ENCODE assay signal across 15 cellular contexts in genomic region chr13:80361298-80361697, GRCh38. TPM values are rescaled to one million over a fixed set of nuclear protein-coding genes. Genes with fewer than 3 reads are reported as not detected.
"Had no signal": no experiment of that assay in that cellular context is flagged by ENCODE, and none has a peak within 500 bp of the region (broad histone marks: within the 10 kb centered on the region; RNA-seq: fewer than 3 reads in every experiment).

No MANE protein-coding gene starts in this region.

- H3K27ac ChIP-seq: testis had no signal

- H3K36me3 ChIP-seq: adrenal gland had no signal

- H3K4me3 ChIP-seq: adrenal gland, testis had no signal

- H3K9me3 ChIP-seq: adrenal gland, testis had no signal

- H3K9me3 Mint-ChIP-seq: activated B cell treated with CpG ODN at 0.5 μM for 24 hours; activated CD4-positive, alpha-beta T cell treated with anti-CD3 and anti-CD28 coated beads, Interleukin-2, amount 10 ng/mL, durations not matched to agents 7 days and 5 days; activated T-helper 17 cell treated with anti-CD3 and anti-CD28 coated beads, Interleukin-2, amount 50 U/mL, for 72 hours; effector memory CD8-positive, alpha-beta T cell; natural killer cell treated with Interleukin-12 subunit alpha and Interleukin-12 subunit beta and Interleukin-15 and Interleukin-18, amount 100 ng/mL, for 72 hours; stimulated activated naive CD8-positive, alpha-beta T cell treated with anti-CD3 and anti-CD28 coated beads, Interleukin-15, amount 100 ng/mL, for 72 hours; T-helper 1 cell treated with Interleukin-12 subunit alpha and Interleukin-12 subunit beta and Interleukin-4 antibody, amounts not matched to agents 30 μg/mL and 1 μg/mL, for 36 hours had no signal

- H3K27me3 Mint-ChIP-seq: activated B cell treated with CpG ODN at 0.5 μM for 24 hours; activated CD4-positive, alpha-beta T cell treated with anti-CD3 and anti-CD28 coated beads, Interleukin-2, amount 10 ng/mL, durations not matched to agents 7 days and 5 days; effector memory CD8-positive, alpha-beta T cell; natural killer cell treated with Interleukin-12 subunit alpha and Interleukin-12 subunit beta and Interleukin-15 and Interleukin-18, amount 100 ng/mL, for 72 hours; stimulated activated naive CD8-positive, alpha-beta T cell treated with anti-CD3 and anti-CD28 coated beads, Interleukin-15, amount 100 ng/mL, for 72 hours had no signal

- H3K4me1 Mint-ChIP-seq: activated CD4-positive, alpha-beta T cell treated with anti-CD3 and anti-CD28 coated beads, Interleukin-2, amount 10 ng/mL, durations not matched to agents 7 days and 5 days; activated T-helper 17 cell treated with anti-CD3 and anti-CD28 coated beads, Interleukin-2, amount 50 U/mL, for 72 hours; stimulated activated naive CD8-positive, alpha-beta T cell treated with anti-CD3 and anti-CD28 coated beads, Interleukin-15, amount 100 ng/mL, for 72 hours had no signal

- H3K27me3 ChIP-seq: adrenal gland, testis had no signal

- H3K27ac Mint-ChIP-seq: activated B cell treated with CpG ODN at 0.5 μM for 24 hours; activated CD4-positive, alpha-beta T cell treated with anti-CD3 and anti-CD28 coated beads, Interleukin-2, amount 10 ng/mL, durations not matched to agents 7 days and 5 days; activated T-helper 17 cell treated with anti-CD3 and anti-CD28 coated beads, Interleukin-2, amount 50 U/mL, for 72 hours; dendritic cell treated with granulocyte-macrophage colony-stimulating factor and Interleukin-4, amounts not matched to agents 40 ng/mL and 50 ng/mL, for 4 days; effector memory CD8-positive, alpha-beta T cell; natural killer cell treated with Interleukin-12 subunit alpha and Interleukin-12 subunit beta and Interleukin-15 and Interleukin-18, amount 100 ng/mL, for 72 hours; stimulated activated naive CD8-positive, alpha-beta T cell treated with anti-CD3 and anti-CD28 coated beads, Interleukin-15, amount 100 ng/mL, for 72 hours; T-helper 1 cell treated with Interleukin-12 subunit alpha and Interleukin-12 subunit beta and Interleukin-4 antibody, amounts not matched to agents 30 μg/mL and 1 μg/mL, for 36 hours had no signal

- DNase-seq: activated B cell treated with CpG ODN at 0.5 μM for 24 hours; activated CD4-positive, alpha-beta T cell treated with anti-CD3 and anti-CD28 coated beads, Interleukin-2, amount 10 ng/mL, durations not matched to agents 7 days and 5 days; activated CD8-positive, alpha-beta memory T cell treated with anti-CD3 and anti-CD28 coated beads for 24 hours; activated naive CD4-positive, alpha-beta T cell treated with anti-CD3 and anti-CD28 coated beads, Interleukin-2, amount 50 U/mL, for 16 hours; adrenal gland; effector memory CD8-positive, alpha-beta T cell; left cardiac atrium; stimulated activated CD4-positive, alpha-beta T cell treated with anti-CD3 and anti-CD28 coated beads, Interleukin-15, amount 100 ng/mL, for 24 hours; stimulated activated CD4-positive, alpha-beta T cell treated with anti-CD3 and anti-CD28 coated beads, Interleukin-4, amount 100 ng/mL, for 4 hours; stimulated activated naive CD8-positive, alpha-beta T cell treated with anti-CD3 and anti-CD28 coated beads, Interleukin-15, amount 100 ng/mL, for 72 hours; testis had no signal

- H3K4me1 ChIP-seq: testis had no signal

- ATAC-seq: activated T-helper 17 cell treated with anti-CD3 and anti-CD28 coated beads, Interleukin-2, amount 50 U/mL, for 72 hours had no signal

- H3K36me3 Mint-ChIP-seq: natural killer cell treated with Interleukin-12 subunit alpha and Interleukin-12 subunit beta and Interleukin-15 and Interleukin-18, amount 100 ng/mL, for 72 hours had no signal

- H3K4me3 Mint-ChIP-seq: activated B cell treated with CpG ODN at 0.5 μM for 24 hours; activated CD4-positive, alpha-beta T cell treated with anti-CD3 and anti-CD28 coated beads, Interleukin-2, amount 10 ng/mL, durations not matched to agents 7 days and 5 days; activated T-helper 17 cell treated with anti-CD3 and anti-CD28 coated beads, Interleukin-2, amount 50 U/mL, for 72 hours; dendritic cell treated with granulocyte-macrophage colony-stimulating factor and Interleukin-4, amounts not matched to agents 40 ng/mL and 50 ng/mL, for 4 days; effector memory CD8-positive, alpha-beta T cell; natural killer cell treated with Interleukin-12 subunit alpha and Interleukin-12 subunit beta and Interleukin-15 and Interleukin-18, amount 100 ng/mL, for 72 hours; stimulated activated naive CD8-positive, alpha-beta T cell treated with anti-CD3 and anti-CD28 coated beads, Interleukin-15, amount 100 ng/mL, for 72 hours; T-helper 1 cell treated with Interleukin-12 subunit alpha and Interleukin-12 subunit beta and Interleukin-4 antibody, amounts not matched to agents 30 μg/mL and 1 μg/mL, for 36 hours had no signal

RNA-seq across cellular contexts. Expression of gene SPRY2, which starts 20.4 kb away (rescaled TPM):
- total RNA-seq: activated CD4-positive, alpha-beta T cell treated with anti-CD3 and anti-CD28 coated beads, Interleukin-2, amount 10 ng/mL, durations not matched to agents 7 days and 5 days; activated T-helper 17 cell treated with anti-CD3 and anti-CD28 coated beads, Interleukin-2, amount 50 U/mL, for 72 hours had no signal
